8 cellular contexts compared by ENCODE assay signal in the genomic region with DNA sequence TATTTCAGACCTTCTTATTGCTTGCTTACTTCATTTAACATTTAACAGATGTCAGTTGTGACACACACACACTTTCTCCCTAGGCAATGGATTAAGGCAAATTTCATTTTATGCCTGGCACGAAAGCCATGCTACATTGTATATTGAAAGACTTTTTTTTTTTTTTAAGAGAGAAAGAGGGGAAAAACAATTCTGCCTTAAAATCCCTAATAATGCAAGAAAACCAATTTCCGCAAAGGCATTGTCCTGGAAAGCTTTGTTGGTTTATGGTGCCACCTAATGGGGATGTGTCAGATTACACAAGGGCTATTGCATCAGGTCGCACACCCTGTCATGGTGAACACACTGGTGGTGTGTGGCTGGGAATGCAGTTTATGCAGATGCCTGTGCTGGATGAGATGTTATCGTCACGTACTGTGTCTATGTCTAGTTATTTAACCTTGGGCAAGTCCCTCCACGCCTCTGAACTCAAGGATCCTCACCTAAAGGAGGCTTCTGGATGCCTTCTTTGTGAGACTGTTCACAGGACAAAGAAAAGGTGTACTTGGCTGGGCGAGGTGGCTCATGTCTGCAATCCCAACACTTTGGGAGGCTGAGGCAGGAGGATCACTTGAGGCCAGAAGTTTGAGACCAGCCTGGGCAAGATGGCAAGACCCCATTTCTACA. TPM values are rescaled to one million over a fixed set of nuclear protein-coding genes. Genes with fewer than 3 reads are reported as not detected.
DNase-seq lines count a peak whose midpoint lies in the region; ATAC-seq and TF ChIP-seq lines count a peak whose summit lies in the region.

No MANE protein-coding gene starts in this region.

- TF ChIP-seq CTCF in AG04449 (IDR thresholded peaks at IDR 0.05; ENCODE audit: insufficient read depth, low read length, missing control alignments): peak; percentile 84

- POLR2A ChIA-PET in AG04449 (lab: Yijun Ruan, JAX): no interaction called here

- H3K4me3 ChIP-seq in AG04449 (ENCODE audit: low read depth, low read length): no peak overlapping the region; the same call in 1 of the 2 replicates

- intact Hi-C loops in left colon (cut with DNase I, micrococcal nuclease): loop anchor here (5.0 to 10.0 kb wide), 2 partner anchors 259 to 266 kb away; no protein-coding TSS in a partner anchor

- CTCF ChIA-PET in AG04449 (lab: Yijun Ruan, JAX): interaction anchor here (0.6 to 5.2 kb wide), 38 partner anchors 9 to 754 kb away, joined by 3 to 180 read pairs (median 4); a partner anchor contains a TSS

- peak; percentile 57 for DNase-seq in AG04449 (ENCODE audit: low read depth, low spot score)
- peak; percentile 60 for DNase-seq in NCI-H2227 treated with DMSO at 0.1 percent for 48 hours (lab: John Stamatoyannopoulos, UW)
- peak; percentile 30 to 60 (median 38) for DNase-seq in activated CD4-positive, CD25-positive, alpha-beta regulatory T cell (lab: John Stamatoyannopoulos, UW)
- peak; percentile 71 for DNase-seq in central memory CD4-positive, alpha-beta T cell
- peak; percentile 49 to 52 for DNase-seq in left colon
- peak; percentile 85 for DNase-seq in stimulated activated CD4-positive, alpha-beta T cell treated with anti-CD3 and anti-CD28 coated beads, Interleukin-4, amount 100 ng/mL, for 24 hours

- peak; percentile 81 for ATAC-seq in GM18508 (IDR thresholded peaks at IDR 0.05; ENCODE audit: insufficient read depth, unreplicated experiment)
- peak; percentile 83 for ATAC-seq in HG03135 (IDR thresholded peaks at IDR 0.05; ENCODE audit: unreplicated experiment)
- peak; percentile 84 for ATAC-seq in left colon

RNA-seq across cellular contexts. Expression of a gene that starts 37.3 kb away (rescaled TPM):
- total RNA-seq in left colon: 1 to 10 TPM; 5.3 to 10.0 TPM

RNA-seq across cellular contexts. Expression of a gene that starts 54.4 kb away (rescaled TPM):
- total RNA-seq in left colon: not detected
